Comparison of ENCODE assay signal across 8 cellular contexts in the genomic region with DNA sequence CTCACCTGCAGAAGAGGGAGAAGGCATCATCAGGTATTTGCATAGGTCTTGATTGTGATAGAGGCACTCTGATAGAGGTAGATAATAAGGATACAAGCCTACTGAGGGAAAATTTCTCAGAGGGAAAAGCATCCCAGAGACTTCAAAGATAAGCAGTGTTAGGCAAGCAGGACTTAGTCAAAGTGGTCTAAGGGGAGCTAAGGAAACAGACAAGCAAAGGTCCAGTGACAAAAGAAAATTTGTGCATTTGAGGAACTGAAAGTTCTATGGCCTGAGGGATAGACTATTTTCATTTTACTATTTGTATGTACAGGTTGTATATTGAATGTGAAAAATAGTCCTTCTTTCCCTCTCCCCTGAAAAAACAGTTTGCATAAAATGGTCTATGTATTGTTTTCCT. TPM values are rescaled to one million over a fixed set of nuclear protein-coding genes. Genes with fewer than 3 reads are reported as not detected.
DNase-seq lines count a peak whose midpoint lies in the region; ATAC-seq and TF ChIP-seq lines count a peak whose summit lies in the region.

No MANE protein-coding gene starts in this region.

- H3K14ac ChIP-seq in neuronal stem cell (ENCODE audit: low read length) = no peak overlapping the region

- H3K4me2 ChIP-seq in MM.1S (ENCODE audit: low read depth, low read length) (peak overlapping the region; percentile 38; the same call in 1 of the 2 replicates), neuronal stem cell (ENCODE audit: insufficient read depth, low read length, poor library complexity, severe bottlenecking) (no peak overlapping the region)

- TF ChIP-seq CTCF in MM.1S (IDR thresholded peaks at IDR 0.05; ENCODE audit: low read length) = no peak

- H3K36me3 ChIP-seq in MM.1S (replicated peaks; ENCODE audit: insufficient read depth, low read length) (no peaks in the 10 kb centered on the region), neuronal stem cell (replicated peaks in 1 of 2; ENCODE audit: control insufficient read depth in 2 of 2, insufficient read depth in 2 of 2, low read length in 2 of 2) (peaks cover 0 to 24% of the 10 kb centered on the region in 2 donors)

- intact Hi-C loops in right cardiac atrium (cut with DNase I) = loop anchor here in 1 of 4 donors (10.0 kb wide), 1 partner anchor 568 kb away; no protein-coding TSS in a partner anchor

- no peaks in the 10 kb centered on the region for H3K79me1 ChIP-seq in neuronal stem cell (ENCODE audit: low read depth, low read length)

- H3K4ac ChIP-seq in neuronal stem cell (ENCODE audit: low read length) = no peak overlapping the region

- no peak overlapping the region for H2BK5ac ChIP-seq in neuronal stem cell (ENCODE audit: low read length)

- H2BK120ac ChIP-seq in neuronal stem cell (ENCODE audit: low read depth, low read length) = no peak overlapping the region

- H3F3A ChIP-seq in MM.1S (ENCODE audit: insufficient read depth, low read length) = peaks cover 6% of the 10 kb centered on the region; the same call in 1 of the 2 replicates

- H3K27me3 ChIP-seq in MM.1S (replicated peaks; ENCODE audit: insufficient read depth, low read length) (no peaks in the 10 kb centered on the region), right cardiac atrium (ENCODE audit: control insufficient read depth, insufficient read depth) (no peaks in the 10 kb centered on the region), neuronal stem cell (ENCODE audit: control insufficient read depth in 3 of 3, insufficient read depth in 3 of 3, low read depth in 1 of 3, low read length in 3 of 3) (no peaks in the 10 kb centered on the region)

- peak; percentile 87 for ATAC-seq in GM18858 (IDR thresholded peaks at IDR 0.05; ENCODE audit: unreplicated experiment)
- peak; percentile 79 for ATAC-seq in GM21381 (IDR thresholded peaks at IDR 0.05; ENCODE audit: unreplicated experiment)
- ATAC-seq in HG02981 (IDR thresholded peaks at IDR 0.05; ENCODE audit: unreplicated experiment) = peak; percentile 77
- no peak for ATAC-seq in right cardiac atrium

- no peaks in the 10 kb centered on the region for H3K9me2 ChIP-seq in MM.1S (replicated peaks; ENCODE audit: insufficient read depth, low read length)

- H3K23ac ChIP-seq in neuronal stem cell (ENCODE audit: low read depth, low read length, poor library complexity) = no peak overlapping the region

- H2AFZ ChIP-seq in MM.1S (ENCODE audit: low read length) (no peak overlapping the region), neuronal stem cell (ENCODE audit: low read length) (no peak overlapping the region)

- H3K79me2 ChIP-seq in MM.1S (ENCODE audit: low read length) = no peaks in the 10 kb centered on the region

- DNase-seq in MM.1S (peak; percentile 49), right cardiac atrium (no peak), neuronal stem cell (ENCODE audit: low spot score) (no peak), iPS-NIHi11 (ENCODE audit: low spot score) (no peak)
- no peak for DNase-seq in stimulated activated CD8-positive, alpha-beta memory T cell treated with anti-CD3 and anti-CD28 coated beads, Interleukin-4, amount 100 ng/mL, for 48 hours

- H3K9ac ChIP-seq in MM.1S (ENCODE audit: low read length) (no peak overlapping the region), neuronal stem cell (ENCODE audit: low read depth, low read length, poor library complexity) (no peak overlapping the region)

- H4K91ac ChIP-seq in neuronal stem cell (ENCODE audit: low read depth, low read length, poor library complexity) = no peak overlapping the region

- H4K20me1 ChIP-seq in MM.1S (ENCODE audit: insufficient read depth, low read length) = no peaks in the 10 kb centered on the region

- H3K4me3 ChIP-seq in MM.1S (ENCODE audit: low read length) (no peak overlapping the region), right cardiac atrium (ENCODE audit: low read length) (no peak overlapping the region), neuronal stem cell (ENCODE audit: low read length in 2 of 2) (no peak overlapping the region)

- H3K27ac ChIP-seq in MM.1S (ENCODE audit: low read length) (peak overlapping the region; percentile 21; the same call in 1 of the 2 replicates), right cardiac atrium (ENCODE audit: low read length) (no peak overlapping the region), neuronal stem cell (replicated peaks; ENCODE audit: low read length) (no peak overlapping the region)

- H2BK15ac ChIP-seq in neuronal stem cell (ENCODE audit: low read length) = no peak overlapping the region

- H3K9me3 ChIP-seq in MM.1S (replicated peaks; ENCODE audit: insufficient read depth, low read length) (no peaks in the 10 kb centered on the region), right cardiac atrium (ENCODE audit: control insufficient read depth, low read length) (no peaks in the 10 kb centered on the region), neuronal stem cell (replicated peaks in 1 of 2; ENCODE audit: control insufficient read depth in 2 of 2, insufficient read depth in 1 of 2, low read depth in 1 of 2, low read length in 2 of 2) (no peaks in the 10 kb centered on the region)

- H2BK12ac ChIP-seq in neuronal stem cell (ENCODE audit: low read length) = no peak overlapping the region

- H3K4me1 ChIP-seq in MM.1S (ENCODE audit: low read length) (peaks cover 14% of the 10 kb centered on the region), right cardiac atrium (ENCODE audit: control insufficient read depth, insufficient read depth, low read length) (no peaks in the 10 kb centered on the region), neuronal stem cell (ENCODE audit: control insufficient read depth in 2 of 2, insufficient read depth in 1 of 2, low read depth in 1 of 2, low read length in 2 of 2) (no peaks in the 10 kb centered on the region)

- no peak overlapping the region for H2AK5ac ChIP-seq in neuronal stem cell (ENCODE audit: low read depth, low read length)

- H4K8ac ChIP-seq in neuronal stem cell (ENCODE audit: low read depth, low read length) = no peak overlapping the region

- no peak overlapping the region for H3K18ac ChIP-seq in neuronal stem cell (ENCODE audit: low read length)

RNA-seq across cellular contexts. Expression of gene OXCT1, which starts 27.4 kb away (rescaled TPM):
- 100 to 1,000 TPM in 1 of 4 donors, 10 to 100 TPM in 3; 77.9 to 108 (median 84.8) TPM for total RNA-seq in right cardiac atrium
- polyA plus RNA-seq in right cardiac atrium = 54.7 TPM
- 12.3 TPM for polyA plus RNA-seq in neuronal stem cell (2013, experiment 1 of 2)
- 12.5 TPM for polyA plus RNA-seq in neuronal stem cell (2013, experiment 2 of 2)

Comparison
In these comparisons a context has a peak if more than half of its experiments do, and no peak if none do; other contexts are left out.
1. ATAC-seq: peak in GM18858 (single experiment), GM21381 (single experiment) and HG02981 (single experiment); none in right cardiac atrium (0 of 2).